14 cellular contexts compared by ENCODE assay signal in genomic region chr7:151883872-151884271, GRCh38. TPM values are rescaled to one million over a fixed set of nuclear protein-coding genes. Genes with fewer than 3 reads are reported as not detected.
DNase-seq lines count a peak whose midpoint lies in the region; ATAC-seq and TF ChIP-seq lines count a peak whose summit lies in the region.
"Had no signal": no experiment of that assay in that cellular context is flagged by ENCODE, and none has a peak within 500 bp of the region (broad histone marks: within the 10 kb centered on the region; RNA-seq: fewer than 3 reads in every experiment).

No MANE protein-coding gene starts in this region.

- TF ChIP-seq EP300 in sigmoid colon (IDR thresholded peaks at IDR 0.05), result no peak

- no peak overlapping the region for H3K4me3 ChIP-seq in right cardiac atrium (ENCODE audit: low read length)
- no peak overlapping the region for H3K4me3 ChIP-seq in adipocyte (ENCODE audit: low read length)
- H3K4me3 ChIP-seq in sigmoid colon, result no peak overlapping the region
- H3K4me3 ChIP-seq in testis, result no peak overlapping the region
- H3K4me3 ChIP-seq: BLaER1 treated with 17β-estradiol and CSF1 and Interleukin-3, amounts not matched to agents 10 nM and 100 nM; HAP-1; K562 had no signal

- H3K36me3 ChIP-seq in adipocyte (ENCODE audit: control insufficient read depth, insufficient read depth, low read length, severe bottlenecking), result no peaks in the 10 kb centered on the region
- H3K36me3 ChIP-seq in sigmoid colon, result no peaks in the 10 kb centered on the region
- H3K36me3 ChIP-seq in testis (ENCODE audit: low read depth, missing control alignments), result no peaks in the 10 kb centered on the region
- H3K36me3 ChIP-seq: BLaER1 treated with 17β-estradiol and CSF1 and Interleukin-3, amounts not matched to agents 10 nM and 100 nM; HAP-1 had no signal

- no peak overlapping the region for H3K27ac ChIP-seq in right cardiac atrium (ENCODE audit: low read length)
- no peak overlapping the region for H3K27ac ChIP-seq in sigmoid colon
- H3K27ac ChIP-seq in testis, result no peak overlapping the region
- H3K27ac ChIP-seq: BLaER1 treated with 17β-estradiol and CSF1 and Interleukin-3, amounts not matched to agents 10 nM and 100 nM; HL-60 had no signal

- H3K9me3 ChIP-seq in right cardiac atrium (ENCODE audit: control insufficient read depth, low read length), result no peaks in the 10 kb centered on the region
- no peaks in the 10 kb centered on the region for H3K9me3 ChIP-seq in adipocyte (ENCODE audit: control insufficient read depth, low read length)
- no peaks in the 10 kb centered on the region for H3K9me3 ChIP-seq in sigmoid colon
- no peaks in the 10 kb centered on the region for H3K9me3 ChIP-seq in testis
- H3K9me3 ChIP-seq: BLaER1 treated with 17β-estradiol and CSF1 and Interleukin-3, amounts not matched to agents 10 nM and 100 nM; HAP-1 had no signal

- TF ChIP-seq CTCF in sigmoid colon (IDR thresholded peaks at IDR 0.05) (no peak), testis (IDR thresholded peaks at IDR 0.05) (no peak)

- H3K4me1 ChIP-seq in right cardiac atrium (ENCODE audit: control insufficient read depth, insufficient read depth, low read length), result no peaks in the 10 kb centered on the region
- H3K4me1 ChIP-seq in adipocyte (ENCODE audit: control insufficient read depth, insufficient read depth, low read length), result peaks cover 29% of the 10 kb centered on the region
- no peaks in the 10 kb centered on the region for H3K4me1 ChIP-seq in sigmoid colon
- H3K4me1 ChIP-seq in testis, result no peaks in the 10 kb centered on the region
- H3K4me1 ChIP-seq: BLaER1 treated with 17β-estradiol and CSF1 and Interleukin-3, amounts not matched to agents 10 nM and 100 nM; HAP-1 had no signal

- TF ChIP-seq POLR2A in sigmoid colon (IDR thresholded peaks at IDR 0.05), result no peak
- TF ChIP-seq POLR2A in testis (IDR thresholded peaks at IDR 0.05), result no peak

- intact Hi-C loops in Right ventricle myocardium inferior (cut with DNase I) (no loop called here), right cardiac atrium (cut with DNase I) (no loop called here), sigmoid colon (cut with DNase I) (no loop called here), testis (cut with DNase I; ENCODE audit: low total_unique reads) (no loop called here)

- no peak for ATAC-seq in Right ventricle myocardium inferior
- no peak for ATAC-seq in right cardiac atrium
- ATAC-seq: K562 had no signal

- DNase-seq in Right ventricle myocardium inferior (ENCODE audit: missing footprints) (peak; percentile 9), right cardiac atrium (no peak), adipocyte (ENCODE audit: low read depth) (no peak), sigmoid colon (peak; percentile 27), NCI-H345 (lab: John Stamatoyannopoulos, UW) (no peak), testis (no peak), DMS53 (lab: John Stamatoyannopoulos, UW) (no peak)
- DNase-seq: ACHN; CD4-positive, CD25-positive, alpha-beta regulatory T cell; EL had no signal

- WGBS in right cardiac atrium, result 91% methylated on average over 4 of the region's 4 CpGs
- 94 to 95% methylated on average over 4 of the region's 4 CpGs for whole genome bisulfite sequencing in sigmoid colon, 2 donors
- 88 to 93% methylated on average over 4 of the region's 4 CpGs for WGBS in testis, 2 donors

- peak overlapping the region; percentile 59 for H3K9ac ChIP-seq in adipocyte (ENCODE audit: low read length)
- H3K9ac ChIP-seq: BLaER1 treated with 17β-estradiol and CSF1 and Interleukin-3, amounts not matched to agents 10 nM and 100 nM had no signal

- H3K27me3 ChIP-seq in right cardiac atrium (ENCODE audit: control insufficient read depth, insufficient read depth) (no peaks in the 10 kb centered on the region), adipocyte (replicated peaks; ENCODE audit: control insufficient read depth, insufficient read depth, low read length) (peaks cover 55% of the 10 kb centered on the region), sigmoid colon (peaks cover 0 to 4% (median 0%) of the 10 kb centered on the region in 3 donors), testis (no peaks in the 10 kb centered on the region)
- H3K27me3 ChIP-seq: BLaER1 treated with 17β-estradiol and CSF1 and Interleukin-3, amounts not matched to agents 10 nM and 100 nM had no signal

RNA-seq across cellular contexts. Expression of gene PRKAG2, which starts 7.0 kb away (rescaled TPM):
- 122 TPM for total RNA-seq in Right ventricle myocardium inferior
- total RNA-seq in right cardiac atrium, result 100 to 1,000 TPM; 167 to 298 (median 211) TPM
- 162 TPM for polyA plus RNA-seq in right cardiac atrium
- total RNA-seq in sigmoid colon, result 10 to 100 TPM; 37.1 to 51.2 (median 40.1) TPM
- polyA plus RNA-seq in sigmoid colon, result 10 to 100 TPM; 19.2 to 31.9 (median 29.4) TPM
- 10 to 100 TPM; 27.9 to 28.7 TPM for total RNA-seq in testis
- 28.6 TPM for polyA plus RNA-seq in testis (ENCODE audit: insufficient read depth, low read depth, low replicate concordance)

Comparison
In these comparisons a context has a peak if more than half of its experiments do, and no peak if none do; other contexts are left out.
1. DNase-seq: peak in Right ventricle myocardium inferior (single experiment) and sigmoid colon (single experiment); none in right cardiac atrium (0 of 3), adipocyte (single experiment), NCI-H345 (single experiment), testis (single experiment) and DMS53 (single experiment).